Comparison of ENCODE assay signal across 9 cellular contexts in the genomic region with DNA sequence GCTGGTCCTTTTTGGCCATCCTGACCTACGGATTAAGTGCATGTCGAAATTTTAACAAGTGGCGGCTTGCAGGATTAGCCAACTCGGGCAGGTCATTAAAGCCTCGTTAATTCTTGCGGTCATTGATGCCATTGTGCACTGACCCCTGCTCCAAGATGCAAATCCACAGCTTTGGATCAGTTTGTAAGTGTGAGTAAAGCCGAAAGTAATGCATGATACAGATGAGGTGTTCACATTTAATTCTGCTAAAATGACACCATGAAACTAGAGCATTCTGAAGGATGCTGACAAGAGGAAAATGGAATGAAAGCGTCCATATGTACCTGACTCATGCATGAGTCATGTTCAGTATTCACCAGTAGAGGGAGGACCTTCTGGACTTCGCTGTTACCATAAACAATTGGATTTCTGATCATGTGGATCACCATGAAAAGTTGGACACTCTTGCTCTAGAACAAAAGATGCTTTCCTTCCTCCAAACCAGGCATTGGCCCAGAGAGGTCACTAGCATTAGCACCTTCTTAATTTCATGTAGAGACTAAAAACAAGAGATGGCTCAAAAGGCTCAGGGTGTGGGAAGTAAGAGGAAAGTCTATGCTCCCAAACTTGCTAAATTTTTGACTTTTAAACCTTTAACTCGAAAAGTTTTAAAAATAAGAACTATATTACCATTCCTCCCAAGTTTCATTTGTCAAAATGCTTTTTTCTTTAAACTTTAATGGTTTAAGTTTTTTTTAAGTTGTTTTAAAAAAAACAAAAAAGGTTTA. TPM values are rescaled to one million over a fixed set of nuclear protein-coding genes. Genes with fewer than 3 reads are reported as not detected.
A peak's percentile ranks its signal among the peaks of the same experiment; 100 is the strongest.
DNase-seq lines count a peak whose midpoint lies in the region; ATAC-seq and TF ChIP-seq lines count a peak whose summit lies in the region.
"Had no signal": no experiment of that assay in that cellular context is flagged by ENCODE, and none has a peak within 500 bp of the region (broad histone marks: within the 10 kb centered on the region; RNA-seq: fewer than 3 reads in every experiment).

No MANE protein-coding gene starts in this region.

- CTCF ChIA-PET in CD4-positive, alpha-beta T cell (lab: Charles Lee): no interaction called here
- CTCF ChIA-PET in HEK293 (lab: Yijun Ruan, JAX): interaction anchor here (0.6 to 1.9 kb wide), 7 partner anchors 8 to 316 kb away, joined by 3 to 12 read pairs (median 3); no protein-coding TSS in a partner anchor

- no peak for DNase-seq in CD4-positive, alpha-beta T cell
- DNase-seq in SW 1271 (lab: John Stamatoyannopoulos, UW): peak; percentile 74 to 91
- no peak for DNase-seq in stimulated activated naive CD8-positive, alpha-beta T cell treated with anti-CD3 and anti-CD28 coated beads, Interleukin-15, amount 100 ng/mL, for 72 hours
- DNase-seq: left cardiac atrium had no signal

- no peaks in the 10 kb centered on the region for H3K4me1 Mint-ChIP-seq in CD4-positive, alpha-beta T cell (ENCODE audit: low read depth)
- H3K4me1 Mint-ChIP-seq in stimulated activated naive CD8-positive, alpha-beta T cell treated with anti-CD3 and anti-CD28 coated beads, Interleukin-15, amount 100 ng/mL, for 72 hours: no peaks in the 10 kb centered on the region

- no peak overlapping the region for H3K27ac Mint-ChIP-seq in CD4-positive, alpha-beta T cell
- no peak overlapping the region for H3K27ac Mint-ChIP-seq in stimulated activated naive CD8-positive, alpha-beta T cell treated with anti-CD3 and anti-CD28 coated beads, Interleukin-15, amount 100 ng/mL, for 72 hours

- H3K27me3 Mint-ChIP-seq in CD4-positive, alpha-beta T cell: peaks cover 13% of the 10 kb centered on the region
- peaks cover 15% of the 10 kb centered on the region for H3K27me3 Mint-ChIP-seq in stimulated activated naive CD8-positive, alpha-beta T cell treated with anti-CD3 and anti-CD28 coated beads, Interleukin-15, amount 100 ng/mL, for 72 hours

- ATAC-seq in CD4-positive, alpha-beta T cell (ENCODE audit: poor library complexity): peak; percentile 51
- ATAC-seq in gastroesophageal sphincter: no peak
- peak; percentile 69 for ATAC-seq in stimulated activated naive CD8-positive, alpha-beta T cell treated with anti-CD3 and anti-CD28 coated beads, Interleukin-15, amount 100 ng/mL, for 72 hours
- no peak for ATAC-seq in GM21526 (IDR thresholded peaks at IDR 0.05; ENCODE audit: low FRiP score, unreplicated experiment)
- ATAC-seq in HG03457 (IDR thresholded peaks at IDR 0.05; ENCODE audit: unreplicated experiment): no peak
- ATAC-seq in GM18858 (IDR thresholded peaks at IDR 0.05; ENCODE audit: unreplicated experiment): no peak

- H3K36me3 ChIP-seq in HEK293 (ENCODE audit: control insufficient read depth in 2 of 2, insufficient read depth in 1 of 2, low read length in 2 of 2): no peaks in the 10 kb centered on the region
- no peaks in the 10 kb centered on the region for H3K36me3 ChIP-seq in gastroesophageal sphincter

- H3K4me3 ChIP-seq in HEK293 (ENCODE audit: low read depth, low read length) (no peak overlapping the region), gastroesophageal sphincter (no peak overlapping the region)

- peaks cover 4% of the 10 kb centered on the region for H3K27me3 ChIP-seq in CD4-positive, alpha-beta T cell (ENCODE audit: control insufficient read depth, insufficient read depth, low read length)
- peaks cover 23% of the 10 kb centered on the region for H3K27me3 ChIP-seq in gastroesophageal sphincter

- intact Hi-C loops in CD4-positive, alpha-beta T cell (cut with DNase I, micrococcal nuclease): loop anchor here in 1 of 2 experiments (2.0 kb wide), 1 partner anchor 28 kb away; no protein-coding TSS in a partner anchor

- POLR2A ChIA-PET in CD4-positive, alpha-beta T cell (lab: Charles Lee): no interaction called here
- POLR2A ChIA-PET in HEK293 (lab: Yijun Ruan, JAX): interaction anchor here (0.6 to 0.7 kb wide), 2 partner anchors 300 to 338 kb away, joined by 3 to 4 read pairs; no protein-coding TSS in a partner anchor

- H3K36me3 Mint-ChIP-seq in CD4-positive, alpha-beta T cell (ENCODE audit: low read depth): no peaks in the 10 kb centered on the region

- no peaks in the 10 kb centered on the region for H3K9me3 ChIP-seq in CD4-positive, alpha-beta T cell (ENCODE audit: control insufficient read depth, low read length)
- no peaks in the 10 kb centered on the region for H3K9me3 ChIP-seq in HEK293 (ENCODE audit: control insufficient read depth, insufficient read depth, low read depth, low read length)
- H3K9me3 ChIP-seq in gastroesophageal sphincter: no peaks in the 10 kb centered on the region

- H3K4me3 Mint-ChIP-seq in CD4-positive, alpha-beta T cell: no peak overlapping the region
- H3K4me3 Mint-ChIP-seq in stimulated activated naive CD8-positive, alpha-beta T cell treated with anti-CD3 and anti-CD28 coated beads, Interleukin-15, amount 100 ng/mL, for 72 hours: no peak overlapping the region

- peak; percentile 45 for TF ChIP-seq CTCF in CD4-positive, alpha-beta T cell (IDR thresholded peaks at IDR 0.05)
- TF ChIP-seq CTCF in HEK293 (tag by site-specific recombination; IDR thresholded peaks at IDR 0.05) (peak; percentile 47; the same call in 1 of the 2 replicates), gastroesophageal sphincter (IDR thresholded peaks at IDR 0.05) (peak in 3 of 4 experiments; percentile 43 to 48 (median 46))

- 44 to 67% methylated on average over 7 to 10 of the region's 10 CpGs for WGBS in gastroesophageal sphincter (ENCODE audit: low coverage in 1 of 2), 2 donors

- no peak overlapping the region for H3K27ac ChIP-seq in CD4-positive, alpha-beta T cell (ENCODE audit: low read depth, low read length)
- no peak overlapping the region for H3K27ac ChIP-seq in HEK293 (ENCODE audit: extremely low read depth, low read depth, low read length)
- no peak overlapping the region for H3K27ac ChIP-seq in gastroesophageal sphincter

- TF ChIP-seq EP300 in gastroesophageal sphincter (IDR thresholded peaks at IDR 0.05): no peak

- H3K9me3 Mint-ChIP-seq in CD4-positive, alpha-beta T cell: no peaks in the 10 kb centered on the region
- no peaks in the 10 kb centered on the region for H3K9me3 Mint-ChIP-seq in stimulated activated naive CD8-positive, alpha-beta T cell treated with anti-CD3 and anti-CD28 coated beads, Interleukin-15, amount 100 ng/mL, for 72 hours

- TF ChIP-seq POLR2A in gastroesophageal sphincter (IDR thresholded peaks at IDR 0.05): no peak

- H3K4me1 ChIP-seq in HEK293 (ENCODE audit: control insufficient read depth, insufficient read depth, low read length) (no peaks in the 10 kb centered on the region), gastroesophageal sphincter (no peaks in the 10 kb centered on the region)

TF ChIP-seq in HEK293, 187 proteins besides CTCF, POLR2A, EP300 and RAD21 (continues in another document):
- TF ChIP-seq REPIN1 (tag by site-specific recombination; IDR thresholded peaks at IDR 0.05; ENCODE audit: low read depth) (no peak), ZNF654 (tag by site-specific recombination; IDR thresholded peaks at IDR 0.05; ENCODE audit: low read depth) (peak; percentile 28; the same call in 1 of the 2 replicates), ZEB2 (tag by site-specific recombination; IDR thresholded peaks at IDR 0.05) (peak; percentile 53), SP7 (tag by site-specific recombination; IDR thresholded peaks at IDR 0.05) (peak; percentile 73), SCRT1 (tag by site-specific recombination; IDR thresholded peaks at IDR 0.05; ENCODE audit: borderline replicate concordance) (no peak), ZNF777 (tag by site-specific recombination; IDR thresholded peaks at IDR 0.05; ENCODE audit: borderline replicate concordance) (no peak), ZNF366 (tag by site-specific recombination; conservative IDR thresholded peaks at IDR 0.05) (peak; percentile 70), PRDM1 (tag by site-specific recombination; IDR thresholded peaks at IDR 0.05) (peak; percentile 86), ZFP37 (tag by site-specific recombination; IDR thresholded peaks at IDR 0.05) (0 out of 2 replicates have a peak, but pooled peaks have one; percentile 44), ZNF677 (tag by site-specific recombination; IDR thresholded peaks at IDR 0.05) (no peak), ZNF660 (tag by site-specific recombination; IDR thresholded peaks at IDR 0.05) (peak; percentile 72; the same call in 1 of the 2 replicates)
- TF ChIP-seq, protein P1, sequence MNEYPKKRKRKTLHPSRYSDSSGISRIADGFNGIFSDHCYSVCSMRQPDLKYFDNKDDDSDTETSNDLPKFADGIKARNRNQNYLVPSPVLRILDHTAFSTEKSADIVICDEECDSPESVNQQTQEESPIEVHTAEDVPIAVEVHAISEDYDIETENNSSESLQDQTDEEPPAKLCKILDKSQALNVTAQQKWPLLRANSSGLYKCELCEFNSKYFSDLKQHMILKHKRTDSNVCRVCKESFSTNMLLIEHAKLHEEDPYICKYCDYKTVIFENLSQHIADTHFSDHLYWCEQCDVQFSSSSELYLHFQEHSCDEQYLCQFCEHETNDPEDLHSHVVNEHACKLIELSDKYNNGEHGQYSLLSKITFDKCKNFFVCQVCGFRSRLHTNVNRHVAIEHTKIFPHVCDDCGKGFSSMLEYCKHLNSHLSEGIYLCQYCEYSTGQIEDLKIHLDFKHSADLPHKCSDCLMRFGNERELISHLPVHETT (tag by site-specific recombination; IDR thresholded peaks at IDR 0.05): peak; percentile 49; the same call in 1 of the 2 replicates

RNA-seq across cellular contexts. Expression of a gene that starts 48.0 kb away (rescaled TPM):
- total RNA-seq in CD4-positive, alpha-beta T cell: not detected
- under 1 TPM in 2 of 4 donors, not detected in 2; 0.16 to 0.62 TPM for total RNA-seq in gastroesophageal sphincter

RNA-seq across cellular contexts. Expression of a gene that starts 54.1 kb away (rescaled TPM):
- not detected for total RNA-seq in CD4-positive, alpha-beta T cell
- not detected for total RNA-seq in gastroesophageal sphincter
- total RNA-seq: left cardiac atrium had no signal

RNA-seq across cellular contexts. Expression of a gene that starts 56.3 kb away (rescaled TPM):
- not detected for total RNA-seq in CD4-positive, alpha-beta T cell
- 1 to 10 TPM in 2 of 4 donors, under 1 TPM in 2; 0.12 to 7.8 (median 1.7) TPM for total RNA-seq in gastroesophageal sphincter

Comparison
In these comparisons a context has a peak if more than half of its experiments do, and no peak if none do; other contexts are left out.
1. ATAC-seq: peak in CD4-positive, alpha-beta T cell (single experiment) and stimulated activated naive CD8-positive, alpha-beta T cell treated with anti-CD3 and anti-CD28 coated beads, Interleukin-15, amount 100 ng/mL, for 72 hours (single experiment); none in gastroesophageal sphincter (single experiment), GM21526 (single experiment), HG03457 (single experiment) and GM18858 (single experiment).
2. DNase-seq: peak in SW 1271 (2 of 2); none in CD4-positive, alpha-beta T cell (0 of 10) and stimulated activated naive CD8-positive, alpha-beta T cell treated with anti-CD3 and anti-CD28 coated beads, Interleukin-15, amount 100 ng/mL, for 72 hours (0 of 2).
3. Peak in every context shown above with its lines, with median percentiles within 50 percentile points of each other: CTCF ChIP-seq.